Comparison of ENCODE assay signal across 8 cellular contexts in the genomic region with DNA sequence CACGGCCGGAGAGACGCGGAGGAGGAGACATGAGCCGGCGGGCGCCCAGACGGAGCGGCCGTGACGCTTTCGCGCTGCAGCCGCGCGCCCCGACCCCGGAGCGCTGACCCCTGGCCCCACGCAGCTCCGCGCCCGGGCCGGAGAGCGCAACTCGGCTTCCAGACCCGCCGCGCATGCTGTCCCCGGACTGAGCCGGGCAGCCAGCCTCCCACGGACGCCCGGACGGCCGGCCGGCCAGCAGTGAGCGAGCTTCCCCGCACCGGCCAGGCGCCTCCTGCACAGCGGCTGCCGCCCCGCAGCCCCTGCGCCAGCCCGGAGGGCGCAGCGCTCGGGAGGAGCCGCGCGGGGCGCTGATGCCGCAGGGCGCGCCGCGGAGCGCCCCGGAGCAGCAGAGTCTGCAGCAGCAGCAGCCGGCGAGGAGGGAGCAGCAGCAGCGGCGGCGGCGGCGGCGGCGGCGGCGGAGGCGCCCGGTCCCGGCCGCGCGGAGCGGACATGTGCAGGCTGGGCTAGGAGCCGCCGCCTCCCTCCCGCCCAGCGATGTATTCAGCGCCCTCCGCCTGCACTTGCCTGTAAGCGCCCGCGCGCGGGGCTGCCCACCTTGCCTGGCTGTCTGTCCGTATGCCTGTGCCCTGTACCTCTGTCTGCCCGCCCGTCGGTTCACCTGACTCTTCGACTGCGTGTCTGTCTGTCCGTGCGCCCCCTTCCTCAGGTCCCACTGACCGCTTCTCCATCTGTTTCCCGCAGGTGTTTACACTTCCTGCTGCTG.
DNase-seq lines count a peak whose midpoint lies in the region; ATAC-seq, FAIRE-seq and TF ChIP-seq lines count a peak whose summit lies in the region.

No MANE protein-coding gene starts in this region.

- no peak overlapping the region for H3K9ac ChIP-seq in iPS-18a (ENCODE audit: low read length)

- H3K36me3 ChIP-seq in iPS-18a (ENCODE audit: control insufficient read depth, low read depth, low read length), result no peaks in the 10 kb centered on the region

- no peaks in the 10 kb centered on the region for H3K9me3 ChIP-seq in iPS-18a (ENCODE audit: control insufficient read depth, low read depth, low read length)

- H3K27ac ChIP-seq in iPS-18a (ENCODE audit: low read length), result no peak overlapping the region

- H3K27me3 ChIP-seq in iPS-18a (ENCODE audit: control insufficient read depth, insufficient read depth, low read length), result peaks cover 42% of the 10 kb centered on the region

- no peak for TF ChIP-seq POLR2A in H54 (IDR thresholded peaks at IDR 0.05; ENCODE audit: low read depth, low read length)

- DNase-seq in EL, result peak; percentile 43
- peak; percentile 29 for DNase-seq in NCI-H345 (lab: John Stamatoyannopoulos, UW)
- DNase-seq in astrocyte of the hippocampus (ENCODE audit: low read depth, low spot score), result peak; percentile 76
- DNase-seq in stimulated activated CD4-positive, alpha-beta T cell treated with anti-CD3 and anti-CD28 coated beads, Interleukin-12 subunit alpha, Interleukin-12 subunit beta, amount 100 ng/mL, for 4 hours, result peak; percentile 25
- no peak for DNase-seq in H54 (ENCODE audit: insufficient read length, low spot score)

- no peak for FAIRE-seq in H54 (lab: Jason Lieb, UNC)

- H3K4me3 ChIP-seq in iPS-18a (ENCODE audit: low read length), result peak overlapping the region; percentile 80

- ATAC-seq in GM21723 (IDR thresholded peaks at IDR 0.05; ENCODE audit: unreplicated experiment), result peak; percentile 28
- no peak for ATAC-seq in GM18517 (IDR thresholded peaks at IDR 0.05; ENCODE audit: unreplicated experiment)

- peaks cover 18% of the 10 kb centered on the region for H3K4me1 ChIP-seq in iPS-18a (ENCODE audit: control insufficient read depth, low read depth, low read length)
